6 cellular contexts compared by ENCODE assay signal in genomic region chr12:89020121-89020480, GRCh38.
"Had no signal": no experiment of that assay in that cellular context is flagged by ENCODE, and none has a peak within 500 bp of the region (broad histone marks: within the 10 kb centered on the region; RNA-seq: fewer than 3 reads in every experiment).

No MANE protein-coding gene starts in this region.

- H3K27me3 ChIP-seq: testis had no signal

- FAIRE-seq: colon had no signal

- H3K4me1 ChIP-seq: testis had no signal

- H3K27ac ChIP-seq: testis had no signal

- H3K9me3 Mint-ChIP-seq: activated naive CD4-positive, alpha-beta T cell treated with anti-CD3 and anti-CD28 coated beads, Interleukin-2, amount 50 U/mL, for 72 hours; activated T-cell treated with anti-CD3 and anti-CD28 coated beads, Interleukin-2, amount 50 U/mL, for 24 hours; nephron progenitor cell; stimulated activated naive CD8-positive, alpha-beta T cell treated with anti-CD3 and anti-CD28 coated beads, Interleukin-15, Interleukin-2, amounts not matched to agents 100 ng/mL and 50 ng/mL, for 24 hours had no signal

- H3K36me3 Mint-ChIP-seq: activated naive CD4-positive, alpha-beta T cell treated with anti-CD3 and anti-CD28 coated beads, Interleukin-2, amount 50 U/mL, for 72 hours had no signal

- H3K9me3 ChIP-seq: testis had no signal

- H3K4me3 Mint-ChIP-seq: activated T-cell treated with anti-CD3 and anti-CD28 coated beads, Interleukin-2, amount 50 U/mL, for 24 hours; nephron progenitor cell; stimulated activated naive CD8-positive, alpha-beta T cell treated with anti-CD3 and anti-CD28 coated beads, Interleukin-15, Interleukin-2, amounts not matched to agents 100 ng/mL and 50 ng/mL, for 24 hours had no signal

- H3K4me3 ChIP-seq: testis had no signal

- H3K27ac Mint-ChIP-seq: activated T-cell treated with anti-CD3 and anti-CD28 coated beads, Interleukin-2, amount 50 U/mL, for 24 hours; nephron progenitor cell; stimulated activated naive CD8-positive, alpha-beta T cell treated with anti-CD3 and anti-CD28 coated beads, Interleukin-15, Interleukin-2, amounts not matched to agents 100 ng/mL and 50 ng/mL, for 24 hours had no signal
